Comparison of ENCODE assay signal across 8 cellular contexts in genomic region chr12:46664771-46665287, GRCh38.
DNase-seq lines count a peak whose midpoint lies in the region; ATAC-seq and TF ChIP-seq lines count a peak whose summit lies in the region.

No MANE protein-coding gene starts in this region.

- POLR2A ChIA-PET in A673 (lab: Charles Lee; ENCODE audit: low non-redundant PET) (interaction anchor here (1.1 kb wide), 1 partner anchor 306 kb away, joined by 4 read pairs; no protein-coding TSS in a partner anchor), T-cell (lab: Charles Lee) (no interaction called here)

- H3K36me3 ChIP-seq in A673 (ENCODE audit: insufficient read depth, low read length, poor library complexity, severe bottlenecking) (no peaks in the 10 kb centered on the region), hepatocyte (replicated peaks; ENCODE audit: insufficient read depth, low read depth) (no peaks in the 10 kb centered on the region)

- no peaks in the 10 kb centered on the region for H3K27me3 Mint-ChIP-seq in T-cell

- BruUV-seq in A673 (replicated peaks; lab: Mats Ljungman, UMichigan) = no TSS peak

- H3K36me3 Mint-ChIP-seq in T-cell = no peaks in the 10 kb centered on the region

- no peaks in the 10 kb centered on the region for H3K79me2 ChIP-seq in hepatocyte

- no peaks in the 10 kb centered on the region for H3K9me3 ChIP-seq in A673 (ENCODE audit: low read depth, low read length, poor library complexity, severe bottlenecking)
- no peaks in the 10 kb centered on the region for H3K9me3 ChIP-seq in hepatocyte (ENCODE audit: low read depth)

- ATAC-seq in GM18517 (IDR thresholded peaks at IDR 0.05; ENCODE audit: unreplicated experiment) = peak; percentile 52
- peak; percentile 57 for ATAC-seq in HG03521 (IDR thresholded peaks at IDR 0.05; ENCODE audit: unreplicated experiment)
- peak in 3 of 4 experiments; percentile 51 to 78 (median 62) for ATAC-seq in T-cell (replicated peaks in 1 of 4)
- ATAC-seq in HG02840 (IDR thresholded peaks at IDR 0.05; ENCODE audit: low FRiP score, unreplicated experiment) = no peak
- no peak for ATAC-seq in HG03457 (IDR thresholded peaks at IDR 0.05; ENCODE audit: unreplicated experiment)

- peak overlapping the region; percentile 55 for H3K4me2 ChIP-seq in hepatocyte

- 11% methylated on average over 3 of the region's 3 CpGs for WGBS in hepatocyte (ENCODE audit: low lambda C conversion rate, missing lambda C conversion rate)

- no peaks in the 10 kb centered on the region for H3K27me3 ChIP-seq in A673 (replicated peaks; ENCODE audit: insufficient read depth, low read depth, low read length, poor library complexity)
- H3K27me3 ChIP-seq in hepatocyte = no peaks in the 10 kb centered on the region

- no peak overlapping the region for H3K4me3 ChIP-seq in A673 (ENCODE audit: low read depth, low read length, poor library complexity, severe bottlenecking)
- H3K4me3 ChIP-seq in hepatocyte = no peak overlapping the region

- intact Hi-C loops in A673 (cut with micrococcal nuclease; ENCODE audit: unreplicated experiment) = loop anchor here (5.0 kb wide), 2 partner anchors 233 to 278 kb away; no protein-coding TSS in a partner anchor

- H3K4me1 Mint-ChIP-seq in T-cell = peaks cover 19 to 28% (median 26%) of the 10 kb centered on the region in 3 donors

- peaks cover 32% of the 10 kb centered on the region for H3K4me1 ChIP-seq in A673 (ENCODE audit: insufficient read depth, low read length, poor library complexity, severe bottlenecking)
- H3K4me1 ChIP-seq in hepatocyte (ENCODE audit: insufficient read depth) = peaks cover 9% of the 10 kb centered on the region

- peak; percentile 53 for DNase-seq in A673 (ENCODE audit: low spot score)
- no peak for DNase-seq in T-cell
- peak; percentile 50 for DNase-seq in hepatocyte (ENCODE audit: low spot score)
- no peak for DNase-seq in iPS-NIHi11 (ENCODE audit: low spot score)

- H2AFZ ChIP-seq in hepatocyte = peak overlapping the region; percentile 5

- no peak overlapping the region for H3K4me3 Mint-ChIP-seq in T-cell

- H3K9me3 Mint-ChIP-seq in T-cell = peaks cover 0 to under 1% (median 0%) of the 10 kb centered on the region in 3 donors

- TF ChIP-seq CTCF in A673 (conservative IDR thresholded peaks at IDR 0.05; ENCODE audit: low read depth, low read length) = no peak
- no peak for TF ChIP-seq CTCF in hepatocyte (IDR thresholded peaks at IDR 0.05; ENCODE audit: poor library complexity)

- H3K27ac Mint-ChIP-seq in T-cell = peak overlapping the region in 1 of 2 donors; percentile 8

- H4K20me1 ChIP-seq in hepatocyte (ENCODE audit: insufficient read depth, poor library complexity, severe bottlenecking) = no peaks in the 10 kb centered on the region

- no peaks in the 10 kb centered on the region for H3K9me2 ChIP-seq in hepatocyte (replicated peaks; ENCODE audit: insufficient read depth)

- H3K27ac ChIP-seq in A673 (ENCODE audit: low read depth, low read length, poor library complexity, severe bottlenecking) (no peak overlapping the region), hepatocyte (peak overlapping the region; percentile 45)

- CTCF ChIA-PET in A673 (lab: Charles Lee) (no interaction called here), T-cell (lab: Charles Lee) (no interaction called here)

Comparison
In these comparisons a context has a peak if more than half of its experiments do, and no peak if none do; other contexts are left out.
1. DNase-seq: peak in A673 (single experiment) and hepatocyte (single experiment); none in T-cell (0 of 34) and iPS-NIHi11 (single experiment).
2. ATAC-seq: peak in GM18517 (single experiment), HG03521 (single experiment) and T-cell (3 of 4); none in HG02840 (single experiment) and HG03457 (single experiment).